1 cellular context compared by ENCODE assay signal in genomic region chr3:150746791-150747590, GRCh38.
A peak's percentile ranks its signal among the peaks of the same experiment; 100 is the strongest.
TF ChIP-seq lines count a peak whose summit lies in the region.

No MANE protein-coding gene starts in this region.

TF ChIP-seq in HepG2, 621 proteins besides CTCF, POLR2A, EP300 and RAD21:
- TF ChIP-seq ATF7-NPFF (CRISPR knock-in tag; IDR thresholded peaks at IDR 0.05; ENCODE audit: low read depth) (no peak), NFE2 (CRISPR knock-in tag; IDR thresholded peaks at IDR 0.05) (no peak), FOXP4 (CRISPR knock-in tag; IDR thresholded peaks at IDR 0.05) (no peak), NR2F6 (IDR thresholded peaks at IDR 0.05) (0 out of 2 replicates have a peak, but pooled peaks have one; percentile 37), NR2F6 (CRISPR knock-in tag; IDR thresholded peaks at IDR 0.05) (peak; percentile 46; the same call in 1 of the 2 replicates), EZH2 (conservative IDR thresholded peaks at IDR 0.05; ENCODE audit: low read depth, low read length) (no peak), TMF1 (CRISPR knock-in tag; IDR thresholded peaks at IDR 0.05; ENCODE audit: low read depth) (no peak), NKX3-1 (CRISPR knock-in tag; IDR thresholded peaks at IDR 0.05) (no peak), SNAI1 (CRISPR knock-in tag; IDR thresholded peaks at IDR 0.05; ENCODE audit: borderline replicate concordance) (no peak), ZNF101 (CRISPR knock-in tag; IDR thresholded peaks at IDR 0.05; ENCODE audit: borderline replicate concordance, low read depth) (no peak), BORCS8-MEF2B (CRISPR knock-in tag; IDR thresholded peaks at IDR 0.05) (peak; percentile 26; the same call in 1 of the 2 replicates), ZNF460 (CRISPR knock-in tag; IDR thresholded peaks at IDR 0.05; ENCODE audit: borderline replicate concordance) (no peak), ZNF274 (CRISPR knock-in tag; IDR thresholded peaks at IDR 0.05) (no peak), HMGXB4 (CRISPR knock-in tag; IDR thresholded peaks at IDR 0.05; ENCODE audit: borderline replicate concordance in 1 of 2, low read depth in 1 of 2) (no peak), ZFP82 (CRISPR knock-in tag; IDR thresholded peaks at IDR 0.05; ENCODE audit: borderline replicate concordance) (no peak), ONECUT2 (CRISPR knock-in tag; IDR thresholded peaks at IDR 0.05) (0 out of 2 replicates have a peak, but pooled peaks have one; percentile 22), RBM22 (optimal IDR thresholded peaks at IDR 0.05; ENCODE audit: low read length) (peak; percentile 60), CHCHD3 (CRISPR knock-in tag; IDR thresholded peaks at IDR 0.05) (no peak), CREB3 (CRISPR knock-in tag; IDR thresholded peaks at IDR 0.05) (no peak), RELA (CRISPR knock-in tag; IDR thresholded peaks at IDR 0.05) (no peak), GATAD1 (CRISPR knock-in tag; IDR thresholded peaks at IDR 0.05) (no peak), TAF1 (CRISPR knock-in tag; IDR thresholded peaks at IDR 0.05) (no peak), ZXDC (CRISPR knock-in tag; IDR thresholded peaks at IDR 0.05) (no peak), ZGPAT (CRISPR knock-in tag; IDR thresholded peaks at IDR 0.05) (no peak), ISX (CRISPR knock-in tag; conservative IDR thresholded peaks at IDR 0.05) (no peak), ZNF431 (CRISPR knock-in tag; IDR thresholded peaks at IDR 0.05; ENCODE audit: borderline replicate concordance, low read depth) (no peak), PCBP1 (IDR thresholded peaks at IDR 0.05; ENCODE audit: borderline replicate concordance, low read depth, low read length) (no peak), SAFB2 (CRISPR knock-in tag; IDR thresholded peaks at IDR 0.05; ENCODE audit: borderline replicate concordance, low read depth) (no peak), CHD2 (IDR thresholded peaks at IDR 0.05; ENCODE audit: low read depth, low read length) (no peak)
